25 cellular contexts compared by ENCODE assay signal in genomic region chr16:66277311-66278070, GRCh38.
A peak's percentile ranks its signal among the peaks of the same experiment; 100 is the strongest.
DNase-seq lines count a peak whose midpoint lies in the region; ATAC-seq and TF ChIP-seq lines count a peak whose summit lies in the region.
"Had no signal": no experiment of that assay in that cellular context is flagged by ENCODE, and none has a peak within 500 bp of the region (broad histone marks: within the 10 kb centered on the region; RNA-seq: fewer than 3 reads in every experiment).

No MANE protein-coding gene starts in this region.

- no peak for TF ChIP-seq POLR2A in esophagus muscularis mucosa (IDR thresholded peaks at IDR 0.05; ENCODE audit: low read depth)
- no peak for TF ChIP-seq POLR2A in sigmoid colon (IDR thresholded peaks at IDR 0.05)

- TF ChIP-seq EP300 in esophagus muscularis mucosa (IDR thresholded peaks at IDR 0.05) = no peak
- no peak for TF ChIP-seq EP300 in sigmoid colon (IDR thresholded peaks at IDR 0.05)

- peak; percentile 25; the same call in 1 of the 3 replicates for ATAC-seq in GM23338
- ATAC-seq in activated CD8-positive, alpha-beta memory T cell treated with anti-CD3 and anti-CD28 coated beads, Interleukin-2, amount 10 ng/mL, durations not matched to agents 7 days and 5 days = no peak
- ATAC-seq in HG02763 (IDR thresholded peaks at IDR 0.05; ENCODE audit: unreplicated experiment) = no peak
- ATAC-seq in GM18873 (IDR thresholded peaks at IDR 0.05; ENCODE audit: low FRiP score, unreplicated experiment) = no peak
- ATAC-seq: CD8-positive, alpha-beta T cell; effector memory CD8-positive, alpha-beta T cell; gastroesophageal sphincter; GM12878; natural killer cell treated with Interleukin-12 subunit alpha and Interleukin-12 subunit beta and Interleukin-15 and Interleukin-18, amount 100 ng/mL, for 72 hours; stimulated activated memory B cell treated with anti-CD40 and anti-IgM and Interleukin-4, amounts not matched to agents 10 μg/mL and 1 μg/mL and 100 μg/mL, for 72 hours; T-cell had no signal

- peak overlapping the region; percentile 40; the same call in 1 of the 2 replicates for H2AFZ ChIP-seq in GM23338

- H3K9me3 ChIP-seq in esophagus muscularis mucosa (peaks cover 0 to 7% (median 2%) of the 10 kb centered on the region in 4 donors), sigmoid colon (no peaks in the 10 kb centered on the region)

- no peaks in the 10 kb centered on the region for H4K20me1 ChIP-seq in GM23338 (replicated peaks; ENCODE audit: insufficient read depth)

- peaks cover 18% of the 10 kb centered on the region for H3K9me3 Mint-ChIP-seq in GM23338
- H3K9me3 Mint-ChIP-seq in activated CD8-positive, alpha-beta memory T cell treated with anti-CD3 and anti-CD28 coated beads, Interleukin-2, amount 10 ng/mL, durations not matched to agents 7 days and 5 days (ENCODE audit: low read depth) = peaks cover 3% of the 10 kb centered on the region
- H3K9me3 Mint-ChIP-seq: natural killer cell treated with Interleukin-12 subunit alpha and Interleukin-12 subunit beta and Interleukin-15 and Interleukin-18, amount 100 ng/mL, for 72 hours had no signal

- no peaks in the 10 kb centered on the region for H3K79me2 ChIP-seq in GM23338 (replicated peaks; ENCODE audit: insufficient read depth)

- H3K4me3 ChIP-seq in GM23338 (no peak overlapping the region), esophagus muscularis mucosa (no peak overlapping the region), sigmoid colon (no peak overlapping the region)
- H3K4me3 ChIP-seq: gastroesophageal sphincter, GM12878 had no signal

- no peak for DNase-seq in GM23338 (ENCODE audit: low spot score)
- peak; percentile 18 for DNase-seq in activated CD8-positive, alpha-beta memory T cell treated with anti-CD3 and anti-CD28 coated beads, Interleukin-2, amount 10 ng/mL, durations not matched to agents 7 days and 5 days
- DNase-seq in esophagus muscularis mucosa (ENCODE audit: extremely low spot score) = peak; percentile 86
- DNase-seq in sigmoid colon = peak; percentile 17
- DNase-seq in NK-92 (lab: John Stamatoyannopoulos, UW; ENCODE audit: unreplicated experiment) = no peak
- DNase-seq: ACHN; activated CD4-positive, alpha-beta T cell treated with anti-CD3 and anti-CD28 coated beads for 48 hours; BE2C; effector memory CD8-positive, alpha-beta T cell; KG1; left cardiac atrium; NCI-H1105; NCI-H446 treated with DMSO at 0.1 percent for 48 hours; NCI-H82 had no signal

- H3K4me3 Mint-ChIP-seq in GM23338 = no peak overlapping the region
- H3K4me3 Mint-ChIP-seq in activated CD8-positive, alpha-beta memory T cell treated with anti-CD3 and anti-CD28 coated beads, Interleukin-2, amount 10 ng/mL, durations not matched to agents 7 days and 5 days = no peak overlapping the region
- H3K4me3 Mint-ChIP-seq: activated naive CD4-positive, alpha-beta T cell treated with anti-CD3 and anti-CD28 coated beads, Interleukin-2, amount 50 U/mL, for 24 hours; activated T-helper 1 cell treated with anti-CD3 and anti-CD28 coated beads, Interleukin-12 subunit alpha, Interleukin-12 subunit beta, Interleukin-2, Interleukin-4 antibody, amounts not matched to agents 30 ng/mL and 10 ng/mL and 1 ng/mL, durations not matched to agents 14 hours and 24 hours and 36 hours; CD8-positive, alpha-beta T cell; effector memory CD8-positive, alpha-beta T cell; natural killer cell treated with Interleukin-12 subunit alpha and Interleukin-12 subunit beta and Interleukin-15 and Interleukin-18, amount 100 ng/mL, for 72 hours; stimulated activated memory B cell treated with anti-CD40 and anti-IgM and Interleukin-4, amounts not matched to agents 10 μg/mL and 1 μg/mL and 100 μg/mL, for 72 hours; T-cell had no signal

- no peak overlapping the region for H3K4me2 ChIP-seq in GM23338

- CTCF ChIA-PET in activated CD8-positive, alpha-beta memory T cell treated with anti-CD3 and anti-CD28 coated beads, Interleukin-2, amount 10 ng/mL, durations not matched to agents 7 days and 5 days (lab: Charles Lee) = interaction anchor here (1.5 to 2.4 kb wide), 2 partner anchors 8 to 38 kb away, joined by 3 to 26 read pairs; no protein-coding TSS in a partner anchor

- H3K9me2 ChIP-seq in GM23338 (ENCODE audit: insufficient read depth) = no peaks in the 10 kb centered on the region; the same call in 1 of the 2 replicates

- no peaks in the 10 kb centered on the region for H3K27me3 ChIP-seq in GM23338 (ENCODE audit: insufficient read depth)
- H3K27me3 ChIP-seq in esophagus muscularis mucosa = no peaks in the 10 kb centered on the region
- no peaks in the 10 kb centered on the region for H3K27me3 ChIP-seq in sigmoid colon
- H3K27me3 ChIP-seq: BE2C, gastroesophageal sphincter had no signal

- WGBS in esophagus muscularis mucosa = 99% methylated on average over 5 of the region's 6 CpGs
- 78 to 92% methylated on average over 6 of the region's 6 CpGs for WGBS in sigmoid colon, 2 donors

- peaks cover 14% of the 10 kb centered on the region for H3K27me3 Mint-ChIP-seq in GM23338 (ENCODE audit: insufficient read depth, low read depth, poor library complexity)
- peaks cover 39% of the 10 kb centered on the region for H3K27me3 Mint-ChIP-seq in activated CD8-positive, alpha-beta memory T cell treated with anti-CD3 and anti-CD28 coated beads, Interleukin-2, amount 10 ng/mL, durations not matched to agents 7 days and 5 days

- H3K27ac ChIP-seq in GM23338 (ENCODE audit: low read depth) (no peak overlapping the region), esophagus muscularis mucosa (replicated peaks in 1 of 4) (no peak overlapping the region), sigmoid colon (no peak overlapping the region)
- H3K27ac ChIP-seq: gastroesophageal sphincter, HL-60 had no signal

- H3K4me1 Mint-ChIP-seq in GM23338 = peaks cover 17% of the 10 kb centered on the region
- H3K4me1 Mint-ChIP-seq in activated CD8-positive, alpha-beta memory T cell treated with anti-CD3 and anti-CD28 coated beads, Interleukin-2, amount 10 ng/mL, durations not matched to agents 7 days and 5 days = peaks cover 2% of the 10 kb centered on the region
- H3K4me1 Mint-ChIP-seq: stimulated activated memory B cell treated with anti-CD40 and anti-IgM and Interleukin-4, amounts not matched to agents 10 μg/mL and 1 μg/mL and 100 μg/mL, for 72 hours had no signal

- 0 out of 2 replicates have a peak, but pooled peaks cover 4% of the 10 kb centered on the region for H3K4me1 ChIP-seq in GM23338 (ENCODE audit: insufficient read depth)
- peaks cover 0 to 4% (median 0%) of the 10 kb centered on the region in 4 donors for H3K4me1 ChIP-seq in esophagus muscularis mucosa
- H3K4me1 ChIP-seq in sigmoid colon = no peaks in the 10 kb centered on the region

- H3K36me3 ChIP-seq in GM23338 (ENCODE audit: insufficient read depth) (no peaks in the 10 kb centered on the region), esophagus muscularis mucosa (no peaks in the 10 kb centered on the region), sigmoid colon (no peaks in the 10 kb centered on the region)
- H3K36me3 ChIP-seq: BE2C, gastroesophageal sphincter had no signal

- TF ChIP-seq CTCF in GM23338 (conservative IDR thresholded peaks at IDR 0.05; ENCODE audit: low read depth in 2 of 2) = no peak
- no peak for TF ChIP-seq CTCF in esophagus muscularis mucosa (IDR thresholded peaks at IDR 0.05)
- no peak for TF ChIP-seq CTCF in sigmoid colon (IDR thresholded peaks at IDR 0.05)

- intact Hi-C loops in esophagus muscularis mucosa (cut with DNase I) (no loop called here), sigmoid colon (cut with DNase I) (no loop called here)

- H3F3A ChIP-seq in GM23338 (replicated peaks; ENCODE audit: low read depth) = no peaks in the 10 kb centered on the region

- peaks cover 7% of the 10 kb centered on the region; the same call in 1 of the 3 replicates for H3K36me3 Mint-ChIP-seq in GM23338 (ENCODE audit: low read depth)
- no peaks in the 10 kb centered on the region for H3K36me3 Mint-ChIP-seq in activated CD8-positive, alpha-beta memory T cell treated with anti-CD3 and anti-CD28 coated beads, Interleukin-2, amount 10 ng/mL, durations not matched to agents 7 days and 5 days
- H3K36me3 Mint-ChIP-seq: activated naive CD4-positive, alpha-beta T cell treated with anti-CD3 and anti-CD28 coated beads, Interleukin-2, amount 50 U/mL, for 24 hours; CD8-positive, alpha-beta T cell; stimulated activated memory B cell treated with anti-CD40 and anti-IgM and Interleukin-4, amounts not matched to agents 10 μg/mL and 1 μg/mL and 100 μg/mL, for 72 hours; T-cell had no signal

- no peak overlapping the region for H3K27ac Mint-ChIP-seq in GM23338
- H3K27ac Mint-ChIP-seq in activated CD8-positive, alpha-beta memory T cell treated with anti-CD3 and anti-CD28 coated beads, Interleukin-2, amount 10 ng/mL, durations not matched to agents 7 days and 5 days = no peak overlapping the region
- H3K27ac Mint-ChIP-seq: activated naive CD4-positive, alpha-beta T cell treated with anti-CD3 and anti-CD28 coated beads, Interleukin-2, amount 50 U/mL, for 24 hours; activated T-helper 1 cell treated with anti-CD3 and anti-CD28 coated beads, Interleukin-12 subunit alpha, Interleukin-12 subunit beta, Interleukin-2, Interleukin-4 antibody, amounts not matched to agents 30 ng/mL and 10 ng/mL and 1 ng/mL, durations not matched to agents 14 hours and 24 hours and 36 hours; CD8-positive, alpha-beta T cell; effector memory CD8-positive, alpha-beta T cell; natural killer cell treated with Interleukin-12 subunit alpha and Interleukin-12 subunit beta and Interleukin-15 and Interleukin-18, amount 100 ng/mL, for 72 hours; stimulated activated memory B cell treated with anti-CD40 and anti-IgM and Interleukin-4, amounts not matched to agents 10 μg/mL and 1 μg/mL and 100 μg/mL, for 72 hours; T-cell had no signal

TF ChIP-seq in GM23338, 12 proteins besides CTCF, POLR2A, EP300 and RAD21:
- TF ChIP-seq JUNB (IDR thresholded peaks at IDR 0.05; ENCODE audit: unreplicated experiment) = no peak
- TF ChIP-seq NANOG (IDR thresholded peaks at IDR 0.05; ENCODE audit: borderline replicate concordance) = no peak
- TF ChIP-seq ETS1 (IDR thresholded peaks at IDR 0.05) = no peak
- no peak for TF ChIP-seq POLR2AphosphoS5 (IDR thresholded peaks at IDR 0.05; ENCODE audit: low read depth)
TF ChIP-seq in GM23338: peak in this region for 0.

Comparison
In these comparisons a context has a peak if more than half of its experiments do, and no peak if none do; other contexts are left out.
1. DNase-seq: peak in activated CD8-positive, alpha-beta memory T cell treated with anti-CD3 and anti-CD28 coated beads, Interleukin-2, amount 10 ng/mL, durations not matched to agents 7 days and 5 days (single experiment), esophagus muscularis mucosa (single experiment) and sigmoid colon (single experiment); none in GM23338 (single experiment) and NK-92 (single experiment).